29 cellular contexts compared by ENCODE assay signal in genomic region chr20:41951615-41952014, GRCh38.
"Had no signal": no experiment of that assay in that cellular context is flagged by ENCODE, and none has a peak within 500 bp of the region (broad histone marks: within the 10 kb centered on the region; RNA-seq: fewer than 3 reads in every experiment).

No MANE protein-coding gene starts in this region.

- H3K27me3 ChIP-seq: neural progenitor cell, neutrophil, pancreas, right lobe of liver, sigmoid colon, thyroid gland, tibial nerve, upper lobe of left lung had no signal

- H2AFZ ChIP-seq: neural progenitor cell had no signal

- FAIRE-seq: pancreas, small intestine, urothelium cell line had no signal

- H3K4me3 Mint-ChIP-seq: naive thymus-derived CD4-positive, alpha-beta T cell; natural killer cell; nephron; neural progenitor cell; stimulated activated effector memory CD8-positive, alpha-beta T cell treated with anti-CD3 and anti-CD28 coated beads, Interleukin-12 subunit alpha, Interleukin-12 subunit beta, amount 100 ng/mL, for 72 hours; stimulated activated naive B cell treated with anti-CD40 and anti-IgM and Interleukin-4, amounts not matched to agents 10 μg/mL and 1 μg/mL and 100 μg/mL, for 72 hours; stimulated activated naive CD8-positive, alpha-beta T cell treated with anti-CD3 and anti-CD28 coated beads, Interleukin-15, Interleukin-2, amounts not matched to agents 100 ng/mL and 50 ng/mL, for 24 hours had no signal

- H3K9me3 ChIP-seq: neutrophil, pancreas, psoas muscle, right lobe of liver, sigmoid colon, stomach, thoracic aorta, thyroid gland, tibial nerve, upper lobe of left lung had no signal

- H3K4me2 ChIP-seq: neural progenitor cell had no signal

- H3K4me1 ChIP-seq: neural progenitor cell, pancreas, psoas muscle, right lobe of liver, sigmoid colon, stomach, thyroid gland, tibial nerve, upper lobe of left lung had no signal

- H3K36me3 ChIP-seq: neural progenitor cell, neutrophil, pancreas, right lobe of liver, sigmoid colon, stomach, thoracic aorta, thyroid gland, tibial nerve, upper lobe of left lung had no signal

- H3K4me1 Mint-ChIP-seq: nephron; neural progenitor cell; stimulated activated effector memory CD8-positive, alpha-beta T cell treated with anti-CD3 and anti-CD28 coated beads, Interleukin-12 subunit alpha, Interleukin-12 subunit beta, amount 100 ng/mL, for 72 hours; stimulated activated naive B cell treated with anti-CD40 and anti-IgM and Interleukin-4, amounts not matched to agents 10 μg/mL and 1 μg/mL and 100 μg/mL, for 72 hours had no signal

- H3K9ac ChIP-seq: neural progenitor cell had no signal

- ATAC-seq: naive thymus-derived CD4-positive, alpha-beta T cell; natural killer cell; pancreas; psoas muscle; right cardiac atrium; right lobe of liver; stimulated activated effector memory CD8-positive, alpha-beta T cell treated with anti-CD3 and anti-CD28 coated beads, Interleukin-12 subunit alpha, Interleukin-12 subunit beta, amount 100 ng/mL, for 72 hours; stimulated activated naive B cell treated with anti-CD40 and anti-IgM and Interleukin-4, amounts not matched to agents 10 μg/mL and 1 μg/mL and 100 μg/mL, for 72 hours had no signal

- H3K36me3 Mint-ChIP-seq: naive thymus-derived CD4-positive, alpha-beta T cell; natural killer cell; neural progenitor cell; stimulated activated effector memory CD8-positive, alpha-beta T cell treated with anti-CD3 and anti-CD28 coated beads, Interleukin-12 subunit alpha, Interleukin-12 subunit beta, amount 100 ng/mL, for 72 hours; stimulated activated naive B cell treated with anti-CD40 and anti-IgM and Interleukin-4, amounts not matched to agents 10 μg/mL and 1 μg/mL and 100 μg/mL, for 72 hours had no signal

- H3K9me3 Mint-ChIP-seq: nephron; neural progenitor cell; stimulated activated naive B cell treated with anti-CD40 and anti-IgM and Interleukin-4, amounts not matched to agents 10 μg/mL and 1 μg/mL and 100 μg/mL, for 72 hours; stimulated activated naive CD8-positive, alpha-beta T cell treated with anti-CD3 and anti-CD28 coated beads, Interleukin-15, Interleukin-2, amounts not matched to agents 100 ng/mL and 50 ng/mL, for 24 hours had no signal

- H3K27ac ChIP-seq: neural progenitor cell, neutrophil, pancreas, psoas muscle, right lobe of liver, sigmoid colon, stomach, thoracic aorta, thyroid gland, tibial nerve, upper lobe of left lung had no signal

- DNase-seq: naive thymus-derived CD4-positive, alpha-beta T cell; natural killer cell; nucleus accumbens; pancreas; posterior cingulate gyrus; psoas muscle; right cardiac atrium; right lobe of liver; sigmoid colon; small intestine; stimulated activated CD4-positive, alpha-beta T cell treated with anti-CD3 and anti-CD28 coated beads, Interleukin-15, amount 100 ng/mL, for 24 hours; stimulated activated CD4-positive, alpha-beta T cell treated with anti-CD3 and anti-CD28 coated beads, Interleukin-2, amount 100 ng/mL, for 24 hours; stimulated activated CD4-positive, alpha-beta T cell treated with anti-CD3 and anti-CD28 coated beads, Interleukin-2, amount 100 ng/mL, for 48 hours; stimulated activated CD4-positive, alpha-beta T cell treated with anti-CD3 and anti-CD28 coated beads, Interleukin-4, amount 100 ng/mL, for 24 hours; stimulated activated naive B cell treated with anti-CD40 and anti-IgM and Interleukin-4, amounts not matched to agents 10 μg/mL and 1 μg/mL and 100 μg/mL, for 72 hours; stimulated activated naive CD4-positive, alpha-beta T cell treated with Interleukin-2 at 50 U/mL for 16 hours; stomach; thyroid gland; trophoblast cell; upper lobe of left lung had no signal

- H3K4me3 ChIP-seq: neural progenitor cell, pancreas, psoas muscle, right lobe of liver, sigmoid colon, stomach, thoracic aorta, thyroid gland, tibial nerve, upper lobe of left lung had no signal

- H3K27ac Mint-ChIP-seq: naive thymus-derived CD4-positive, alpha-beta T cell; natural killer cell; nephron; neural progenitor cell; progenitor cell of endocrine pancreas; stimulated activated effector memory CD8-positive, alpha-beta T cell treated with anti-CD3 and anti-CD28 coated beads, Interleukin-12 subunit alpha, Interleukin-12 subunit beta, amount 100 ng/mL, for 72 hours; stimulated activated naive B cell treated with anti-CD40 and anti-IgM and Interleukin-4, amounts not matched to agents 10 μg/mL and 1 μg/mL and 100 μg/mL, for 72 hours; stimulated activated naive CD8-positive, alpha-beta T cell treated with anti-CD3 and anti-CD28 coated beads, Interleukin-15, Interleukin-2, amounts not matched to agents 100 ng/mL and 50 ng/mL, for 24 hours had no signal
